Comparison of ENCODE assay signal across 1 cellular context in the genomic region with DNA sequence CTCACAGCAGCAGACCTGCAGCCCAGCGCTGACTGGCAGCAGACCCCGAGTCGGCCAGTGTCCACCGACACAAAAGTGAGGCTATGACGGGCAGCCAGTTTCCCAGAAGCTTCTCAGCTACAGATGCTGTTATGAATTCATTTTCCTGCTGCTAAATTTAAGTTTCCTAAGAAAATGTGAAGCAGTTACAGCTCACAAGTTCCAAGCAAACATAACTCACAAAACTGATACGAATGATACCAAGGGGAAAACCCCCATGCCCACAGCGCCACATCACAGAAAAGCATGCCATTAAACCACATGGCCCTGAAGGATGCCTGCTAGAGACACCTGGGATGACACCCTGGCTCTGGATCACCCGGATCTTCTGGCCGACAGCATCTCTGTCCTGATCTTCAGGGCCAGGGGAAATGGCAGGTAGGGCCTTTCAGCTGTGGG.
TF ChIP-seq lines count a peak whose summit lies in the region.

No MANE protein-coding gene starts in this region.

TF ChIP-seq in GM23338, 12 proteins besides CTCF, POLR2A, EP300 and RAD21 (continued from another document):
- TF ChIP-seq, protein P1, sequence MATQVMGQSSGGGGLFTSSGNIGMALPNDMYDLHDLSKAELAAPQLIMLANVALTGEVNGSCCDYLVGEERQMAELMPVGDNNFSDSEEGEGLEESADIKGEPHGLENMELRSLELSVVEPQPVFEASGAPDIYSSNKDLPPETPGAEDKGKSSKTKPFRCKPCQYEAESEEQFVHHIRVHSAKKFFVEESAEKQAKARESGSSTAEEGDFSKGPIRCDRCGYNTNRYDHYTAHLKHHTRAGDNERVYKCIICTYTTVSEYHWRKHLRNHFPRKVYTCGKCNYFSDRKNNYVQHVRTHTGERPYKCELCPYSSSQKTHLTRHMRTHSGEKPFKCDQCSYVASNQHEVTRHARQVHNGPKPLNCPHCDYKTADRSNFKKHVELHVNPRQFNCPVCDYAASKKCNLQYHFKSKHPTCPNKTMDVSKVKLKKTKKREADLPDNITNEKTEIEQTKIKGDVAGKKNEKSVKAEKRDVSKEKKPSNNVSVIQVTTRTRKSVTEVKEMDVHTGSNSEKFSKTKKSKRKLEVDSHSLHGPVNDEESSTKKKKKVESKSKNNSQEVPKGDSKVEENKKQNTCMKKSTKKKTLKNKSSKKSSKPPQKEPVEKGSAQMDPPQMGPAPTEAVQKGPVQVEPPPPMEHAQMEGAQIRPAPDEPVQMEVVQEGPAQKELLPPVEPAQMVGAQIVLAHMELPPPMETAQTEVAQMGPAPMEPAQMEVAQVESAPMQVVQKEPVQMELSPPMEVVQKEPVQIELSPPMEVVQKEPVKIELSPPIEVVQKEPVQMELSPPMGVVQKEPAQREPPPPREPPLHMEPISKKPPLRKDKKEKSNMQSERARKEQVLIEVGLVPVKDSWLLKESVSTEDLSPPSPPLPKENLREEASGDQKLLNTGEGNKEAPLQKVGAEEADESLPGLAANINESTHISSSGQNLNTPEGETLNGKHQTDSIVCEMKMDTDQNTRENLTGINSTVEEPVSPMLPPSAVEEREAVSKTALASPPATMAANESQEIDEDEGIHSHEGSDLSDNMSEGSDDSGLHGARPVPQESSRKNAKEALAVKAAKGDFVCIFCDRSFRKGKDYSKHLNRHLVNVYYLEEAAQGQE (IDR thresholded peaks at IDR 0.05; ENCODE audit: unreplicated experiment) = no peak
- TF ChIP-seq, protein P2, sequence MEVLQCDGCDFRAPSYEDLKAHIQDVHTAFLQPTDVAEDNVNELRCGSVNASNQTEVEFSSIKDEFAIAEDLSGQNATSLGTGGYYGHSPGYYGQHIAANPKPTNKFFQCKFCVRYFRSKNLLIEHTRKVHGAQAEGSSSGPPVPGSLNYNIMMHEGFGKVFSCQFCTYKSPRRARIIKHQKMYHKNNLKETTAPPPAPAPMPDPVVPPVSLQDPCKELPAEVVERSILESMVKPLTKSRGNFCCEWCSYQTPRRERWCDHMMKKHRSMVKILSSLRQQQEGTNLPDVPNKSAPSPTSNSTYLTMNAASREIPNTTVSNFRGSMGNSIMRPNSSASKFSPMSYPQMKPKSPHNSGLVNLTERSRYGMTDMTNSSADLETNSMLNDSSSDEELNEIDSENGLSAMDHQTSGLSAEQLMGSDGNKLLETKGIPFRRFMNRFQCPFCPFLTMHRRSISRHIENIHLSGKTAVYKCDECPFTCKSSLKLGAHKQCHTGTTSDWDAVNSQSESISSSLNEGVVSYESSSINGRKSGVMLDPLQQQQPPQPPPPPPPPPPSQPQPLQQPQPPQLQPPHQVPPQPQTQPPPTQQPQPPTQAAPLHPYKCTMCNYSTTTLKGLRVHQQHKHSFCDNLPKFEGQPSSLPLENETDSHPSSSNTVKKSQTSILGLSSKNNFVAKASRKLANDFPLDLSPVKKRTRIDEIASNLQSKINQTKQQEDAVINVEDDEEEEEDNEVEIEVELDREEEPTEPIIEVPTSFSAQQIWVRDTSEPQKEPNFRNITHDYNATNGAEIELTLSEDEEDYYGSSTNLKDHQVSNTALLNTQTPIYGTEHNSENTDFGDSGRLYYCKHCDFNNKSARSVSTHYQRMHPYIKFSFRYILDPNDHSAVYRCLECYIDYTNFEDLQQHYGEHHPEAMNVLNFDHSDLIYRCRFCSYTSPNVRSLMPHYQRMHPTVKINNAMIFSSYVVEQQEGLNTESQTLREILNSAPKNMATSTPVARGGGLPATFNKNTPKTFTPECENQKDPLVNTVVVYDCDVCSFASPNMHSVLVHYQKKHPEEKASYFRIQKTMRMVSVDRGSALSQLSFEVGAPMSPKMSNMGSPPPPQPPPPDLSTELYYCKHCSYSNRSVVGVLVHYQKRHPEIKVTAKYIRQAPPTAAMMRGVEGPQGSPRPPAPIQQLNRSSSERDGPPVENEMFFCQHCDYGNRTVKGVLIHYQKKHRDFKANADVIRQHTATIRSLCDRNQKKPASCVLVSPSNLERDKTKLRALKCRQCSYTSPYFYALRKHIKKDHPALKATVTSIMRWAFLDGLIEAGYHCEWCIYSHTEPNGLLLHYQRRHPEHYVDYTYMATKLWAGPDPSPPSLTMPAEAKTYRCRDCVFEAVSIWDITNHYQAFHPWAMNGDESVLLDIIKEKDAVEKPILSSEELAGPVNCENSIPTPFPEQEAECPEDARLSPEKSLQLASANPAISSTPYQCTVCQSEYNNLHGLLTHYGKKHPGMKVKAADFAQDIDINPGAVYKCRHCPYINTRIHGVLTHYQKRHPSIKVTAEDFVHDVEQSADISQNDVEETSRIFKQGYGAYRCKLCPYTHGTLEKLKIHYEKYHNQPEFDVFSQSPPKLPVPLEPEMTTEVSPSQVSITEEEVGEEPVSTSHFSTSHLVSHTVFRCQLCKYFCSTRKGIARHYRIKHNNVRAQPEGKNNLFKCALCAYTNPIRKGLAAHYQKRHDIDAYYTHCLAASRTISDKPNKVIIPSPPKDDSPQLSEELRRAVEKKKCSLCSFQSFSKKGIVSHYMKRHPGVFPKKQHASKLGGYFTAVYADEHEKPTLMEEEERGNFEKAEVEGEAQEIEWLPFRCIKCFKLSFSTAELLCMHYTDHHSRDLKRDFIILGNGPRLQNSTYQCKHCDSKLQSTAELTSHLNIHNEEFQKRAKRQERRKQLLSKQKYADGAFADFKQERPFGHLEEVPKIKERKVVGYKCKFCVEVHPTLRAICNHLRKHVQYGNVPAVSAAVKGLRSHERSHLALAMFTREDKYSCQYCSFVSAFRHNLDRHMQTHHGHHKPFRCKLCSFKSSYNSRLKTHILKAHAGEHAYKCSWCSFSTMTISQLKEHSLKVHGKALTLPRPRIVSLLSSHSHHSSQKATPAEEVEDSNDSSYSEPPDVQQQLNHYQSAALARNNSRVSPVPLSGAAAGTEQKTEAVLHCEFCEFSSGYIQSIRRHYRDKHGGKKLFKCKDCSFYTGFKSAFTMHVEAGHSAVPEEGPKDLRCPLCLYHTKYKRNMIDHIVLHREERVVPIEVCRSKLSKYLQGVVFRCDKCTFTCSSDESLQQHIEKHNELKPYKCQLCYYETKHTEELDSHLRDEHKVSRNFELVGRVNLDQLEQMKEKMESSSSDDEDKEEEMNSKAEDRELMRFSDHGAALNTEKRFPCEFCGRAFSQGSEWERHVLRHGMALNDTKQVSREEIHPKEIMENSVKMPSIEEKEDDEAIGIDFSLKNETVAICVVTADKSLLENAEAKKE (CRISPR knock-in tag; IDR thresholded peaks at IDR 0.05) = no peak
- TF ChIP-seq, protein P3, sequence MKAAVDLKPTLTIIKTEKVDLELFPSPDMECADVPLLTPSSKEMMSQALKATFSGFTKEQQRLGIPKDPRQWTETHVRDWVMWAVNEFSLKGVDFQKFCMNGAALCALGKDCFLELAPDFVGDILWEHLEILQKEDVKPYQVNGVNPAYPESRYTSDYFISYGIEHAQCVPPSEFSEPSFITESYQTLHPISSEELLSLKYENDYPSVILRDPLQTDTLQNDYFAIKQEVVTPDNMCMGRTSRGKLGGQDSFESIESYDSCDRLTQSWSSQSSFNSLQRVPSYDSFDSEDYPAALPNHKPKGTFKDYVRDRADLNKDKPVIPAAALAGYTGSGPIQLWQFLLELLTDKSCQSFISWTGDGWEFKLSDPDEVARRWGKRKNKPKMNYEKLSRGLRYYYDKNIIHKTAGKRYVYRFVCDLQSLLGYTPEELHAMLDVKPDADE (IDR thresholded peaks at IDR 0.05) = no peak
- TF ChIP-seq ZNF114 (CRISPR knock-in tag; IDR thresholded peaks at IDR 0.05) = no peak
TF ChIP-seq in GM23338: peak in this region for 0.
